7 cellular contexts compared by ENCODE assay signal in genomic region chr11:61926235-61926634, GRCh38.
"Had no signal": no experiment of that assay in that cellular context is flagged by ENCODE, and none has a peak within 500 bp of the region (broad histone marks: within the 10 kb centered on the region; RNA-seq: fewer than 3 reads in every experiment).

No MANE protein-coding gene starts in this region.

- H3K4me3 ChIP-seq: GM23338, K562 had no signal

- H3K9me3 Mint-ChIP-seq: GM23338, H9, HFFc6 had no signal

- DNase-seq: H9, HCEC 1CT, HFFc6, IMR-90, KG1 had no signal

- H3K4me3 Mint-ChIP-seq: GM23338, H9, HFFc6 had no signal

- H3K27ac Mint-ChIP-seq: GM23338, HFFc6 had no signal

- ATAC-seq: GM23338, K562 had no signal
